In the genomic region with DNA sequence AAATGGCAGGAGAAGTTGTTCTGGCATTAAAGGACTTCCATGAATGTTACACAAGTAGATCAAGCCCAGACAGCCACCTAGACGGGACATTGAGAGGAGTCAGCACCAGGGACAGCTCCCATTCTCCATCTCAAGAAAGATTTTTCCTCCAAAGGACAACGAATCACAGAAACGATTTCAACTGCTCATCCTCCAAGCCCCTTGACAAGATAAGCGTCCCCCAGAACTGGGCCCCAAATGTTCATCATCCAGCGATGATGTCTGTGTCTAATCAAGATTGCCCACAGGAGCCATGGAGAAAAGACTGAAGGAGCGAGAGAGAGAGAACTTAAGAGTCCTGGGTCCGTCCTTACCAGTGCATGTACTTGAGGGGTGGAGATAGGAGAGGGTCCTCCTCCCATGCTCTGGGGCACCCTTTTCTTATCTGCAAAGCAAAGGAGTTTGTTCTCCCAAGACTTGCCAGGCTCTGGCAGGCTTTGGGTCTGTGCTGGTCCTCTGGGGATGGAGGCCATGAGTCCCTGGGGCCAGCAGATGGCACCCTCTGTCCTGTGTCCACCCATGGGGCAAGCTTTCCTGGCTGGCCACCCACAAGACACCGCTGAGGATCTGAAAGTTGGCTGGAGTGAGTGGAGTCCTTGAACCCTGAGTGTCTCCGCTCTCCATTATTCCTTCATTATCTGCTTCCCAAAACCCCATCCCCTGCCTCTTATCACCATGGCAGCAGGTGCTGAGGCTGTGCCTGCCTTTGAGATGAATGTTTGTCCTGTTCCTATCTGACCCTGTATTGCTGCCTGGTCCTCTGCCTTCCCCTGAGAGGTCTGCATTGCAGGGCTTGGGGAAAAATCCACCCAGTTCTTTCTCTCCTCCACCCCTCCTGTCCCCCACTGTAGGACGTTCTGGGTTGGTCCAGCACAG, we compare ENCODE assay signal across 8 cellular contexts.
DNase-seq lines count a peak whose midpoint lies in the region; ATAC-seq and TF ChIP-seq lines count a peak whose summit lies in the region.

No MANE protein-coding gene starts in this region.

- no peaks in the 10 kb centered on the region for H3K36me3 ChIP-seq in smooth muscle cell (ENCODE audit: low read depth)

- no peaks in the 10 kb centered on the region for H3K36me3 Mint-ChIP-seq in CD4-positive, alpha-beta T cell (ENCODE audit: low read depth)

- H3K4me3 ChIP-seq in epithelial cell of proximal tubule (ENCODE audit: low read depth, low read length) = no peak overlapping the region
- no peak overlapping the region for H3K4me3 ChIP-seq in smooth muscle cell

- no peak overlapping the region for H3K27ac Mint-ChIP-seq in CD4-positive, alpha-beta T cell

- ATAC-seq in CD4-positive, alpha-beta T cell (ENCODE audit: poor library complexity) = no peak
- no peak for ATAC-seq in HG03469 (IDR thresholded peaks at IDR 0.05; ENCODE audit: unreplicated experiment)
- no peak for ATAC-seq in HG03196 (IDR thresholded peaks at IDR 0.05; ENCODE audit: unreplicated experiment)

- no peak overlapping the region for H3K4me3 Mint-ChIP-seq in CD4-positive, alpha-beta T cell

- no peaks in the 10 kb centered on the region for H3F3A ChIP-seq in smooth muscle cell (ENCODE audit: low read depth)

- TF ChIP-seq CTCF in epithelial cell of proximal tubule (conservative IDR thresholded peaks at IDR 0.05; ENCODE audit: low read depth, low read length) = peak; percentile 52
- peak; percentile 11 for TF ChIP-seq CTCF in smooth muscle cell (IDR thresholded peaks at IDR 0.05; ENCODE audit: borderline replicate concordance, insufficient read depth, poor library complexity, severe bottlenecking)
- TF ChIP-seq CTCF in CD4-positive, alpha-beta T cell (IDR thresholded peaks at IDR 0.05) = no peak

- no peaks in the 10 kb centered on the region for H3K79me2 ChIP-seq in smooth muscle cell (ENCODE audit: low read depth)

- no peaks in the 10 kb centered on the region for H3K9me3 ChIP-seq in smooth muscle cell (replicated peaks; ENCODE audit: low read depth)
- H3K9me3 ChIP-seq in CD4-positive, alpha-beta T cell (ENCODE audit: control insufficient read depth, low read length) = no peaks in the 10 kb centered on the region

- H3K4me1 ChIP-seq in smooth muscle cell (ENCODE audit: low read depth) = no peaks in the 10 kb centered on the region

- H4K20me1 ChIP-seq in smooth muscle cell (ENCODE audit: low read depth) = no peaks in the 10 kb centered on the region

- POLR2A ChIA-PET in CD4-positive, alpha-beta T cell (lab: Charles Lee) = no interaction called here

- no peak overlapping the region for H2AFZ ChIP-seq in smooth muscle cell (ENCODE audit: low read depth)

- H3K27me3 ChIP-seq in smooth muscle cell (ENCODE audit: low read depth) = peaks cover 41% of the 10 kb centered on the region
- peaks cover 31% of the 10 kb centered on the region for H3K27me3 ChIP-seq in CD4-positive, alpha-beta T cell (ENCODE audit: control insufficient read depth, insufficient read depth, low read length)

- H3K27ac ChIP-seq in smooth muscle cell (ENCODE audit: low read depth) = no peak overlapping the region
- H3K27ac ChIP-seq in CD4-positive, alpha-beta T cell (ENCODE audit: low read depth, low read length) = no peak overlapping the region

- H3K9ac ChIP-seq in smooth muscle cell (ENCODE audit: low read depth) = no peak overlapping the region

- 45% methylated on average over 10 of the region's 10 CpGs for WGBS in smooth muscle cell (ENCODE audit: low lambda C conversion rate)

- intact Hi-C loops in CD4-positive, alpha-beta T cell (cut with DNase I, micrococcal nuclease) = no loop called here

- H3K27me3 Mint-ChIP-seq in CD4-positive, alpha-beta T cell = peaks cover 73% of the 10 kb centered on the region

- peak; percentile 24 for DNase-seq in activated CD4-positive, alpha-beta T cell treated with anti-CD3 and anti-CD28 coated beads for 48 hours
- DNase-seq in activated CD4-positive, alpha-beta T cell treated with anti-CD3 and anti-CD28 coated beads, Interleukin-2, amount 50 U/mL, for 4 hours = no peak
- DNase-seq in NCI-H460 (ENCODE audit: extremely low read depth, low read depth) = peak; percentile 27
- no peak for DNase-seq in epithelial cell of proximal tubule (ENCODE audit: low read depth)
- peak; percentile 3 for DNase-seq in smooth muscle cell (lab: John Stamatoyannopoulos, UW; ENCODE audit: unreplicated experiment)
- DNase-seq in CD4-positive, alpha-beta T cell = no peak

- H3K4me2 ChIP-seq in smooth muscle cell = no peak overlapping the region

- no peaks in the 10 kb centered on the region for H3K4me1 Mint-ChIP-seq in CD4-positive, alpha-beta T cell (ENCODE audit: low read depth)

- H3K9me3 Mint-ChIP-seq in CD4-positive, alpha-beta T cell = peaks cover 2% of the 10 kb centered on the region

- CTCF ChIA-PET in CD4-positive, alpha-beta T cell (lab: Charles Lee) = no interaction called here

Comparison
In these comparisons a context has a peak if more than half of its experiments do, and no peak if none do; other contexts are left out.
1. DNase-seq: peak in activated CD4-positive, alpha-beta T cell treated with anti-CD3 and anti-CD28 coated beads for 48 hours (single experiment), NCI-H460 (single experiment) and smooth muscle cell (single experiment); none in activated CD4-positive, alpha-beta T cell treated with anti-CD3 and anti-CD28 coated beads, Interleukin-2, amount 50 U/mL, for 4 hours (0 of 2), epithelial cell of proximal tubule (single experiment) and CD4-positive, alpha-beta T cell (0 of 10).